In the genomic region with DNA sequence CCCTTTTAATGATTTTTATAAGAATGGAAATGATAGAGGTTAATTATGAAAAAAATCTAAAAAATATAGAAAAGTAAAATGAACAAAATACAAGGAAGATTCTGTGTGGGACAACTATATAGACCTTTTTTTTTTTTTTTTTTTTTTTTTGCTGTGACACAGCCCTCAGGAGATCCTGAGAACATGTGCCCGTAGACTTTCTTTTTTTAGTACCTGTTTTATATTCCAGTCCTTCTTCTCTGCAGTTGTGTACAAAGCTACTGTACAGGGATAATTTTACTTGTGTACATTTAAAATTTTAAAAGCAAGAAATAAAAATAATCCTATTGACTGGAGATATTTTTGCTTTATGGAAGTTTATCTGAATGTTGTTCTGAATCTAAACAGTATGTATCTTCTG, we compare ENCODE assay signal across 2 cellular contexts.
TF ChIP-seq lines count a peak whose summit lies in the region.

No MANE protein-coding gene starts in this region.

TF ChIP-seq in HEK293, 187 proteins besides CTCF, POLR2A, EP300 and RAD21 (continued from another document):
- no peak for TF ChIP-seq KLF8 (tag by site-specific recombination; IDR thresholded peaks at IDR 0.05)

TF ChIP-seq in GM23338, 12 proteins besides CTCF, POLR2A, EP300 and RAD21:
- TF ChIP-seq REST (IDR thresholded peaks at IDR 0.05; ENCODE audit: unreplicated experiment) (no peak), NANOG (IDR thresholded peaks at IDR 0.05; ENCODE audit: borderline replicate concordance) (no peak), STAT1 (IDR thresholded peaks at IDR 0.05; ENCODE audit: unreplicated experiment) (no peak), CREB1 (CRISPR knock-in tag; IDR thresholded peaks at IDR 0.05; ENCODE audit: low read depth) (no peak), JUNB (IDR thresholded peaks at IDR 0.05; ENCODE audit: unreplicated experiment) (no peak), EZH2 (IDR thresholded peaks at IDR 0.05; ENCODE audit: low read depth, unreplicated experiment) (no peak), EZH2phosphoT487 (IDR thresholded peaks at IDR 0.05; ENCODE audit: unreplicated experiment) (no peak), ZNF114 (CRISPR knock-in tag; IDR thresholded peaks at IDR 0.05) (no peak), ZNF462 (CRISPR knock-in tag; IDR thresholded peaks at IDR 0.05) (no peak), ZNF331 (CRISPR knock-in tag; IDR thresholded peaks at IDR 0.05; ENCODE audit: low read depth) (no peak), POLR2AphosphoS5 (IDR thresholded peaks at IDR 0.05; ENCODE audit: low read depth) (no peak)
- TF ChIP-seq, protein P1, sequence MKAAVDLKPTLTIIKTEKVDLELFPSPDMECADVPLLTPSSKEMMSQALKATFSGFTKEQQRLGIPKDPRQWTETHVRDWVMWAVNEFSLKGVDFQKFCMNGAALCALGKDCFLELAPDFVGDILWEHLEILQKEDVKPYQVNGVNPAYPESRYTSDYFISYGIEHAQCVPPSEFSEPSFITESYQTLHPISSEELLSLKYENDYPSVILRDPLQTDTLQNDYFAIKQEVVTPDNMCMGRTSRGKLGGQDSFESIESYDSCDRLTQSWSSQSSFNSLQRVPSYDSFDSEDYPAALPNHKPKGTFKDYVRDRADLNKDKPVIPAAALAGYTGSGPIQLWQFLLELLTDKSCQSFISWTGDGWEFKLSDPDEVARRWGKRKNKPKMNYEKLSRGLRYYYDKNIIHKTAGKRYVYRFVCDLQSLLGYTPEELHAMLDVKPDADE (IDR thresholded peaks at IDR 0.05): no peak
